ENCODE assay signal across 1 cellular context in genomic region chr9:108282872-108283271, GRCh38.
A peak's percentile ranks its signal among the peaks of the same experiment; 100 is the strongest.
TF ChIP-seq lines count a peak whose summit lies in the region.

No MANE protein-coding gene starts in this region.

TF ChIP-seq in HepG2, 621 proteins besides CTCF, POLR2A, EP300 and RAD21 (continued from another document):
- TF ChIP-seq ZXDC (CRISPR knock-in tag; IDR thresholded peaks at IDR 0.05) (no peak), SSRP1 (CRISPR knock-in tag; IDR thresholded peaks at IDR 0.05) (no peak), ELF1 (CRISPR knock-in tag; IDR thresholded peaks at IDR 0.05) (no peak), GMEB1 (CRISPR knock-in tag; IDR thresholded peaks at IDR 0.05; ENCODE audit: borderline replicate concordance) (no peak), ZSCAN25 (CRISPR knock-in tag; IDR thresholded peaks at IDR 0.05) (no peak), STAG1 (CRISPR knock-in tag; IDR thresholded peaks at IDR 0.05) (peak; percentile 21; the same call in 1 of the 2 replicates), TGIF2 (CRISPR knock-in tag; IDR thresholded peaks at IDR 0.05) (no peak)
